1 cellular context compared by ENCODE assay signal in the genomic region with DNA sequence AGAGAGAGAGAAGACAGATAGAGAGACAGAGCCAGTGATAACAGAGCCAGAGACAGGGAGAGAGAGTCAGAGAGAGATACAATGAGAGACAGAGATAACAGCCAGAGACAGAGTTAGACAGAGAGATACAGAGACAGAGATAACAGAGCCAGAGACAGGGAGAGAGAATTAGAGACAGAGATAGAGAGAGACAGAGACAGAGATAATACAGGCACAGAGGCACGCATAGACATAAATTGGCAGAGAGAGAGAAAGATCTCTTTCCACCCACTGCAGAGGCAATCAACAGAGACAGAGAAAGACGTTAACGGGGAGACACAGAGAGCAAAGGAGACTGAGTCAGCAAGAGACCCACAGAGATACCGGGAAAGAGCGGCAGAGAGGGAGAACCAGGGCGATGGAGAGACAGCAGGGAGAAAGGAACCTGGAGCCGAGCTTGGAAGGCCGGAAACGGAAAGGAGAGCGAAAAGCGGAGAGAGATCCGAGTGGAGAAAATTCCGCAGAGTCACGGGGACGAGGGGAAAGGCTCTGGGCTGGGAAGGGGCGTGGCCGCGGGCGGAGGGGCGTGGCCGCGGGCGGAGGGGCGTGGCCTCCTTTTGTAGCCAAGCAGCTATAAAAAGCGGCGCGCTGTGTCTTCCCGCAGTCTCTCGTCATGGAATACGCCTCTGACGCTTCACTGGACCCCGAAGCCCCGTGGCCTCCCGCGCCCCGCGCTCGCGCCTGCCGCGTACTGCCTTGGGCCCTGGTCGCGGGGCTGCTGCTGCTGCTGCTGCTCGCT.
TF ChIP-seq lines count a peak whose summit lies in the region.

Gene TNFSF9, plus strand, starts transcription at position 642 of the 778 bp plus-strand sequence. Its CDS starts 11 bp downstream, at position 653.

TF ChIP-seq in K562, 482 proteins besides CTCF, POLR2A, EP300 and RAD21 (continued from another document and continues in another):
- TF ChIP-seq ASH1L (IDR thresholded peaks at IDR 0.05; ENCODE audit: borderline replicate concordance, low read depth, partially characterized antibody) = peak; percentile 60
- no peak for TF ChIP-seq XRCC5 (IDR thresholded peaks at IDR 0.05; ENCODE audit: low read depth, low read length)
- peak; percentile 88 for TF ChIP-seq GTF2A2 (tag; IDR thresholded peaks at IDR 0.05)
- no peak for TF ChIP-seq HEY1 (CRISPR knock-in tag; IDR thresholded peaks at IDR 0.05; ENCODE audit: borderline replicate concordance)
- no peak for TF ChIP-seq FOXJ2 (tag; IDR thresholded peaks at IDR 0.05)
- TF ChIP-seq, protein P1, sequence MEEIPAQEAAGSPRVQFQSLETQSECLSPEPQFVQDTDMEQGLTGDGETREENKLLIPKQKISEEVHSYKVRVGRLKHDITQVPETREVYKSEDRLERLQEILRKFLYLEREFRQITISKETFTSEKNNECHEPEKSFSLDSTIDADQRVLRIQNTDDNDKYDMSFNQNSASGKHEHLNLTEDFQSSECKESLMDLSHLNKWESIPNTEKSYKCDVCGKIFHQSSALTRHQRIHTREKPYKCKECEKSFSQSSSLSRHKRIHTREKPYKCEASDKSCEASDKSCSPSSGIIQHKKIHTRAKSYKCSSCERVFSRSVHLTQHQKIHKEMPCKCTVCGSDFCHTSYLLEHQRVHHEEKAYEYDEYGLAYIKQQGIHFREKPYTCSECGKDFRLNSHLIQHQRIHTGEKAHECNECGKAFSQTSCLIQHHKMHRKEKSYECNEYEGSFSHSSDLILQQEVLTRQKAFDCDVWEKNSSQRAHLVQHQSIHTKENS (CRISPR knock-in tag; IDR thresholded peaks at IDR 0.05) = no peak
- no peak for TF ChIP-seq ZC3H4 (CRISPR knock-in tag; IDR thresholded peaks at IDR 0.05; ENCODE audit: borderline replicate concordance)
- peak; percentile 94 for TF ChIP-seq GTF2F1 (IDR thresholded peaks at IDR 0.05; ENCODE audit: low read depth, low read length)
- no peak for TF ChIP-seq BMI1 (IDR thresholded peaks at IDR 0.05; ENCODE audit: low read length)
- no peak; the same call in 1 of the 2 replicates for TF ChIP-seq MYC (IDR thresholded peaks at IDR 0.05; ENCODE audit: low read depth, low read length)
- TF ChIP-seq MYC (CRISPR knock-in tag; IDR thresholded peaks at IDR 0.05; ENCODE audit: borderline replicate concordance, low read depth) = no peak
- TF ChIP-seq SMARCA5 (IDR thresholded peaks at IDR 0.05) = peak; percentile 77; the same call in 1 of the 2 replicates
- no peak for TF ChIP-seq CCAR2 (IDR thresholded peaks at IDR 0.05; ENCODE audit: low read depth, low read length)
- peak; percentile 34; the same call in 1 of the 2 replicates for TF ChIP-seq PHB2 (IDR thresholded peaks at IDR 0.05; ENCODE audit: low read depth)
- TF ChIP-seq KDM2B (CRISPR knock-in tag; IDR thresholded peaks at IDR 0.05) = 0 out of 2 replicates have a peak, but pooled peaks have one; percentile 73
- TF ChIP-seq NFIC (IDR thresholded peaks at IDR 0.05) = peak; percentile 44
- peak; percentile 92 to 94; a peak in 3 of 4 replicates for TF ChIP-seq MLLT1 (IDR thresholded peaks at IDR 0.05)
- TF ChIP-seq PURB (CRISPR knock-in tag; IDR thresholded peaks at IDR 0.05; ENCODE audit: low read depth) = no peak
- TF ChIP-seq BCOR (IDR thresholded peaks at IDR 0.05) = peak; percentile 98
- peak; percentile 99 for TF ChIP-seq KDM5B (IDR thresholded peaks at IDR 0.05; ENCODE audit: insufficient replicate concordance, low read depth, low read length)
- no peak for TF ChIP-seq ZNF76 (CRISPR knock-in tag; IDR thresholded peaks at IDR 0.05; ENCODE audit: borderline replicate concordance)
- no peak for TF ChIP-seq PRMT5 (CRISPR knock-in tag; IDR thresholded peaks at IDR 0.05)
- no peak for TF ChIP-seq SMARCB1 (IDR thresholded peaks at IDR 0.05; ENCODE audit: insufficient read length, low read depth)
- TF ChIP-seq KLF16 (IDR thresholded peaks at IDR 0.05) = no peak
- TF ChIP-seq TAF9B (IDR thresholded peaks at IDR 0.05; ENCODE audit: partially characterized antibody) = peak; percentile 74
- TF ChIP-seq EZH2 (IDR thresholded peaks at IDR 0.05; ENCODE audit: borderline replicate concordance, low read depth, low read length) = no peak
- no peak for TF ChIP-seq ZHX1 (conservative IDR thresholded peaks at IDR 0.05; ENCODE audit: low read length)
- TF ChIP-seq ZNF75A (CRISPR knock-in tag; IDR thresholded peaks at IDR 0.05) = no peak
- TF ChIP-seq PCBP2 (IDR thresholded peaks at IDR 0.05; ENCODE audit: low read depth, low read length, poor library complexity, severe bottlenecking) = no peak
- TF ChIP-seq DMBX1 (CRISPR knock-in tag; IDR thresholded peaks at IDR 0.05; ENCODE audit: borderline replicate concordance) = no peak
- TF ChIP-seq, protein P2, sequence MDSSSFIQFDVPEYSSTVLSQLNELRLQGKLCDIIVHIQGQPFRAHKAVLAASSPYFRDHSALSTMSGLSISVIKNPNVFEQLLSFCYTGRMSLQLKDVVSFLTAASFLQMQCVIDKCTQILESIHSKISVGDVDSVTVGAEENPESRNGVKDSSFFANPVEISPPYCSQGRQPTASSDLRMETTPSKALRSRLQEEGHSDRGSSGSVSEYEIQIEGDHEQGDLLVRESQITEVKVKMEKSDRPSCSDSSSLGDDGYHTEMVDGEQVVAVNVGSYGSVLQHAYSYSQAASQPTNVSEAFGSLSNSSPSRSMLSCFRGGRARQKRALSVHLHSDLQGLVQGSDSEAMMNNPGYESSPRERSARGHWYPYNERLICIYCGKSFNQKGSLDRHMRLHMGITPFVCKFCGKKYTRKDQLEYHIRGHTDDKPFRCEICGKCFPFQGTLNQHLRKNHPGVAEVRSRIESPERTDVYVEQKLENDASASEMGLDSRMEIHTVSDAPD (CRISPR knock-in tag; IDR thresholded peaks at IDR 0.05) = no peak
- TF ChIP-seq THRAP3 (IDR thresholded peaks at IDR 0.05; ENCODE audit: borderline replicate concordance) = peak; percentile 83; the same call in 1 of the 2 replicates
- TF ChIP-seq HMGN3 (IDR thresholded peaks at IDR 0.05; ENCODE audit: borderline replicate concordance, extremely low read depth, insufficient read length, low read depth, low read length) = peak; percentile 85
- 0 out of 4 replicates have a peak, but pooled peaks of 1 of the 2 experiments have one; percentile 18 for TF ChIP-seq ETV6 (IDR thresholded peaks at IDR 0.05; ENCODE audit: borderline replicate concordance in 1 of 2, low read depth in 2 of 2, low read length in 1 of 2)
- TF ChIP-seq ETV6 (CRISPR knock-in tag; IDR thresholded peaks at IDR 0.05; ENCODE audit: borderline replicate concordance) = no peak
- peak; percentile 95 for TF ChIP-seq SUPT5H (IDR thresholded peaks at IDR 0.05)
- TF ChIP-seq, protein P3, sequence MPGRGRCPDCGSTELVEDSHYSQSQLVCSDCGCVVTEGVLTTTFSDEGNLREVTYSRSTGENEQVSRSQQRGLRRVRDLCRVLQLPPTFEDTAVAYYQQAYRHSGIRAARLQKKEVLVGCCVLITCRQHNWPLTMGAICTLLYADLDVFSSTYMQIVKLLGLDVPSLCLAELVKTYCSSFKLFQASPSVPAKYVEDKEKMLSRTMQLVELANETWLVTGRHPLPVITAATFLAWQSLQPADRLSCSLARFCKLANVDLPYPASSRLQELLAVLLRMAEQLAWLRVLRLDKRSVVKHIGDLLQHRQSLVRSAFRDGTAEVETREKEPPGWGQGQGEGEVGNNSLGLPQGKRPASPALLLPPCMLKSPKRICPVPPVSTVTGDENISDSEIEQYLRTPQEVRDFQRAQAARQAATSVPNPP (IDR thresholded peaks at IDR 0.05; ENCODE audit: borderline replicate concordance, insufficient read depth, insufficient read length) = no peak
- TF ChIP-seq POU5F1 (IDR thresholded peaks at IDR 0.05; ENCODE audit: borderline replicate concordance, low read depth, low read length, partially characterized antibody) = no peak
- TF ChIP-seq ARID4B (CRISPR knock-in tag; IDR thresholded peaks at IDR 0.05) = peak; percentile 57; the same call in 1 of the 2 replicates
- peak; percentile 50 for TF ChIP-seq PHF21A (IDR thresholded peaks at IDR 0.05; ENCODE audit: borderline replicate concordance, low read depth)
- TF ChIP-seq PHTF2 (CRISPR knock-in tag; IDR thresholded peaks at IDR 0.05) = no peak
- no peak for TF ChIP-seq NFE2L1 (tag; IDR thresholded peaks at IDR 0.05; ENCODE audit: borderline replicate concordance, low read depth)
- TF ChIP-seq, protein P4, sequence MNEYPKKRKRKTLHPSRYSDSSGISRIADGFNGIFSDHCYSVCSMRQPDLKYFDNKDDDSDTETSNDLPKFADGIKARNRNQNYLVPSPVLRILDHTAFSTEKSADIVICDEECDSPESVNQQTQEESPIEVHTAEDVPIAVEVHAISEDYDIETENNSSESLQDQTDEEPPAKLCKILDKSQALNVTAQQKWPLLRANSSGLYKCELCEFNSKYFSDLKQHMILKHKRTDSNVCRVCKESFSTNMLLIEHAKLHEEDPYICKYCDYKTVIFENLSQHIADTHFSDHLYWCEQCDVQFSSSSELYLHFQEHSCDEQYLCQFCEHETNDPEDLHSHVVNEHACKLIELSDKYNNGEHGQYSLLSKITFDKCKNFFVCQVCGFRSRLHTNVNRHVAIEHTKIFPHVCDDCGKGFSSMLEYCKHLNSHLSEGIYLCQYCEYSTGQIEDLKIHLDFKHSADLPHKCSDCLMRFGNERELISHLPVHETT (CRISPR knock-in tag; conservative IDR thresholded peaks at IDR 0.05 in 1 of 2, IDR thresholded peaks at IDR 0.05 in 1 of 2) = no peak
- TF ChIP-seq STAT5B (CRISPR knock-in tag; IDR thresholded peaks at IDR 0.05) = no peak
- no peak for TF ChIP-seq ZZZ3 (IDR thresholded peaks at IDR 0.05)
- TF ChIP-seq ESRRB (CRISPR knock-in tag; IDR thresholded peaks at IDR 0.05; ENCODE audit: borderline replicate concordance) = no peak
- TF ChIP-seq STAG1 (CRISPR knock-in tag; IDR thresholded peaks at IDR 0.05; ENCODE audit: borderline replicate concordance) = no peak
- peak; percentile 78 for TF ChIP-seq SRSF7 (optimal IDR thresholded peaks at IDR 0.05; ENCODE audit: low read depth, low read length)
- TF ChIP-seq SREBF1 (IDR thresholded peaks at IDR 0.05; ENCODE audit: borderline replicate concordance, low read depth, low read length) = no peak
- TF ChIP-seq CBX3 (IDR thresholded peaks at IDR 0.05; ENCODE audit: borderline replicate concordance in 1 of 2, low read length in 2 of 2) = no peak
- no peak for TF ChIP-seq STAT5A (IDR thresholded peaks at IDR 0.05; ENCODE audit: borderline replicate concordance, low read length)
- no peak for TF ChIP-seq HDAC8 (tag; IDR thresholded peaks at IDR 0.05)
- peak; percentile 21; the same call in 1 of the 2 replicates for TF ChIP-seq TAL1 (IDR thresholded peaks at IDR 0.05)
- no peak for TF ChIP-seq KLF6 (CRISPR knock-in tag; IDR thresholded peaks at IDR 0.05; ENCODE audit: borderline replicate concordance)
